10 cellular contexts compared by ENCODE assay signal in the genomic region with DNA sequence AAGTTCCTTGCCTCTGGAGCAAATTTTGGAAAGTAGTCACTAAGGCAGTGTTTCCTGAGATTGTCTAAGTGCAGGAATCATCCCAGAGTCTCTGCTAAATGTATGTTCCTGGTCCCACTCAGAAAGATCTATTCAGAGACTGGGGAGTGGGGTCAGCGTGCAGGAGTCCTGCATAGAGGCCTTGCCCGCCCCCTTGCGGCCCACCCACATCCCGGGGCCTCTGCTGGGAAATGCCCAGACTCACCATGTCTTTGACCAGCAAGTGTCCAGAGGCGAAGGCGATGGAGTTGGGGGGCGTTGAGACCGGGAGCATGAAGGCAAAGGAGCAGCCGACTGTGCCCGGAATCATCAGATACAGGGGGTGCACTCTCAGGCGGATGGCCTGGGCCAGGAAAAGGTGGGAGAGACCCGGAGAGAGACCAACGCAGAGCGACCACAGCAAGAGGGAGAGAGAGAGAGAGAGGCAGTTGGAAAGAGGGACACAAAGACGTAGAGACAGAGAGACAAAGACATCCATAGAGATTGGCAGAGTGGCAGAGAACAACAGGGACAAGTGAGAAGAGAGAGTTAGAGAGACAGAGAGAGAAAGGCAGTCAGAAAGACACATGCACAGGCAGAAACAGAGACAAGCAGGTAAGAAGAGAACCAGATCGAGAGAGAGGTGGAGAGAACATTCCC. TPM values are rescaled to one million over a fixed set of nuclear protein-coding genes. Genes with fewer than 3 reads are reported as not detected.
DNase-seq lines count a peak whose midpoint lies in the region; ATAC-seq, FAIRE-seq and TF ChIP-seq lines count a peak whose summit lies in the region.
"Had no signal": no experiment of that assay in that cellular context is flagged by ENCODE, and none has a peak within 500 bp of the region (broad histone marks: within the 10 kb centered on the region; RNA-seq: fewer than 3 reads in every experiment).

No MANE protein-coding gene starts in this region.

- intact Hi-C loops in K562 (cut with micrococcal nuclease) = loop anchor here (5.0 to 10.0 kb wide), 2 partner anchors 81 to 134 kb away; no protein-coding TSS in a partner anchor

- no peak for FAIRE-seq in K562 (lab: Jason Lieb, UNC)

- TF ChIP-seq EP300 in K562 (IDR thresholded peaks at IDR 0.05; ENCODE audit: low read length) = no peak
- no peak for TF ChIP-seq EP300 in suprapubic skin (IDR thresholded peaks at IDR 0.05)

- no peak overlapping the region for H3K4me3 ChIP-seq in K562
- H3K4me3 ChIP-seq in suprapubic skin = peak overlapping the region; percentile 40

- CTCF ChIA-PET in K562 (lab: Yijun Ruan, JAX; ENCODE audit: low intra/inter-chr PET ratio) = interaction anchor here (1.5 kb wide), 1 partner anchor 116 kb away, joined by 4 read pairs; no protein-coding TSS in a partner anchor

- peak overlapping the region; percentile 94 for H2AFZ ChIP-seq in K562 (ENCODE audit: low read depth, low read length)

- H3K36me3 ChIP-seq in K562 (ENCODE audit: control insufficient read depth, insufficient read depth, low read length) (no peaks in the 10 kb centered on the region), suprapubic skin (no peaks in the 10 kb centered on the region)
- H3K36me3 ChIP-seq: neutrophil, upper lobe of left lung had no signal

- DNase-seq in NCI-H2227 (lab: John Stamatoyannopoulos, UW; ENCODE audit: unreplicated experiment) (peak; percentile 23), NCI-H2227 treated with DMSO at 0.1 percent for 48 hours (lab: John Stamatoyannopoulos, UW) (no peak), K562 (ENCODE audit: extremely low read depth in 1 of 4, low spot score in 3 of 4) (peak; percentile 28 to 49 (median 35)), iPS-NIHi7 (ENCODE audit: extremely low spot score) (peak; percentile 68), suprapubic skin (ENCODE audit: low spot score in 2 of 2) (no peak), foreskin melanocyte (no peak), HT-29 (ENCODE audit: low spot score) (no peak), inferior parietal cortex (ENCODE audit: extremely low spot score) (no peak)

- TF ChIP-seq POLR2A in K562 (conservative IDR thresholded peaks at IDR 0.05) (no peak), suprapubic skin (IDR thresholded peaks at IDR 0.05) (no peak)

- peak; percentile 70 for ATAC-seq in K562

- H3K4me2 ChIP-seq in K562 (ENCODE audit: insufficient read depth, low read length) = peak overlapping the region; percentile 70

- POLR2A ChIA-PET in K562 (lab: Yijun Ruan, JAX) = interaction anchor here (1.1 to 1.5 kb wide), 2 partner anchors 10 to 13 kb away, joined by 3 to 6 read pairs; a partner anchor contains a TSS

- H3K9me3 ChIP-seq in K562 (replicated peaks; ENCODE audit: control insufficient read depth, insufficient read depth, low read depth, low read length) = no peaks in the 10 kb centered on the region
- H3K9me3 ChIP-seq in suprapubic skin = no peaks in the 10 kb centered on the region
- H3K9me3 ChIP-seq: neutrophil, upper lobe of left lung had no signal

- in situ Hi-C loops in K562 (cut with MboI) = no loop called here

- 82% methylated on average over 6 of the region's 16 CpGs for WGBS in K562 (ENCODE audit: insufficient coverage, low coverage, missing lambda C conversion rate)
- 83% methylated on average over 16 of the region's 16 CpGs for WGBS in suprapubic skin

- TF ChIP-seq CTCF in K562 (IDR thresholded peaks at IDR 0.05 in 2 of 3, conservative IDR thresholded peaks at IDR 0.05 in 1 of 3; ENCODE audit: insufficient read depth in 2 of 3, low read depth in 1 of 3, low read length in 3 of 3) (peak in 2 of 3 experiments; percentile 38 to 50; a peak in 4 of 6 replicates), suprapubic skin (IDR thresholded peaks at IDR 0.05) (no peak)

- H3K9me1 ChIP-seq in K562 (ENCODE audit: control insufficient read depth, insufficient read depth, low read length) = no peaks in the 10 kb centered on the region

- H3K4me1 ChIP-seq in K562 (replicated peaks in 1 of 2; ENCODE audit: control insufficient read depth in 2 of 2, insufficient read depth in 2 of 2, low read length in 2 of 2) = peaks cover 19 to 31% of the 10 kb centered on the region in 2 experiments
- H3K4me1 ChIP-seq in suprapubic skin = peaks cover 8% of the 10 kb centered on the region

- no peaks in the 10 kb centered on the region for H3K79me2 ChIP-seq in K562 (ENCODE audit: control insufficient read depth, insufficient read depth, low read length)

- H3K27me3 ChIP-seq in K562 (ENCODE audit: control insufficient read depth in 2 of 2, insufficient read depth in 2 of 2, low read length in 2 of 2) (no peaks in the 10 kb centered on the region), suprapubic skin (no peaks in the 10 kb centered on the region)
- H3K27me3 ChIP-seq: upper lobe of left lung had no signal

- peak overlapping the region; percentile 16 to 87; a peak in 3 of 4 replicates for H3K9ac ChIP-seq in K562 (ENCODE audit: insufficient read depth in 1 of 2, low read depth in 2 of 2, low read length in 2 of 2)

- H3K27ac ChIP-seq in K562 (ENCODE audit: extremely low read depth, low read depth, low read length) (no peak overlapping the region), suprapubic skin (peak overlapping the region; percentile 26)
- H3K27ac ChIP-seq: neutrophil had no signal

- 0 out of 4 replicates have a peak, but pooled peaks of 1 of the 2 experiments have one; percentile 5 for TF ChIP-seq RAD21 in K562 (CRISPR knock-in tag; conservative IDR thresholded peaks at IDR 0.05 in 1 of 2, IDR thresholded peaks at IDR 0.05 in 1 of 2)

- BruUV-seq in K562 (replicated peaks; lab: Mats Ljungman, UMichigan) = no TSS peak

- H4K20me1 ChIP-seq in K562 (replicated peaks; ENCODE audit: control insufficient read depth, insufficient read depth, low read length) = no peaks in the 10 kb centered on the region

TF ChIP-seq in K562, 482 proteins besides CTCF, POLR2A, EP300 and RAD21 (continues in another document):
- TF ChIP-seq, protein P1, sequence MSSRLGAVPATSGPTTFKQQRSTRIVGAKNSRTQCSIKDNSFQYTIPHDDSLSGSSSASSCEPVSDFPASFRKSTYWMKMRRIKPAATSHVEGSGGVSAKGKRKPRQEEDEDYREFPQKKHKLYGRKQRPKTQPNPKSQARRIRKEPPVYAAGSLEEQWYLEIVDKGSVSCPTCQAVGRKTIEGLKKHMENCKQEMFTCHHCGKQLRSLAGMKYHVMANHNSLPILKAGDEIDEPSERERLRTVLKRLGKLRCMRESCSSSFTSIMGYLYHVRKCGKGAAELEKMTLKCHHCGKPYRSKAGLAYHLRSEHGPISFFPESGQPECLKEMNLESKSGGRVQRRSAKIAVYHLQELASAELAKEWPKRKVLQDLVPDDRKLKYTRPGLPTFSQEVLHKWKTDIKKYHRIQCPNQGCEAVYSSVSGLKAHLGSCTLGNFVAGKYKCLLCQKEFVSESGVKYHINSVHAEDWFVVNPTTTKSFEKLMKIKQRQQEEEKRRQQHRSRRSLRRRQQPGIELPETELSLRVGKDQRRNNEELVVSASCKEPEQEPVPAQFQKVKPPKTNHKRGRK (tag; IDR thresholded peaks at IDR 0.05) = no peak

RNA-seq across cellular contexts. Expression of a gene that starts 12.9 kb away (rescaled TPM):
- not detected in 2 replicates for total RNA-seq in K562 (2011; cell fraction: chromatin; rRNA removed; ENCODE audit: low replicate concordance)
- not detected in 2 replicates for total RNA-seq in K562 (2011; cell fraction: nucleolus; rRNA removed)
- total RNA-seq in K562 (2011; cell fraction: nucleoplasm; rRNA removed) = not detected in 2 replicates
- total RNA-seq in K562 (2014; rRNA removed) (not detected in 2 replicates), K562 (2014; rRNA removed; fragmentation: Illumina TruSeq; extraction: Trizol) (not detected in 2 replicates), K562 (2015; rRNA removed; fragmentation: Illumina TruSeq; extraction: Trizol) (not detected in 2 replicates), K562 (2021) (not detected in 2 replicates), suprapubic skin (not detected)
- polyA plus RNA-seq in K562 (2011; rRNA removed) (not detected in 2 replicates), K562 (2014; fragmentation: Illumina TruSeq; extraction: Trizol) (not detected in 2 replicates), K562 (2014; fragmentation: Nextera tagmentation; extraction: Ambion mirVana) (not detected), K562 (2014; rRNA removed) (not detected in 2 replicates)
- polyA plus RNA-seq in K562 (2011; cell fraction: cytosol; rRNA removed) = not detected in 2 replicates
- 0.06 TPM in 1 of 2 replicates, not detected in the other for polyA plus RNA-seq in K562 (2011; cell fraction: nucleus; rRNA removed)
- polyA plus RNA-seq in K562 (2012) = not detected in 2 replicates
- not detected in 2 replicates for polyA minus RNA-seq in K562 (2011; rRNA and poly(A)+ RNA removed)
- not detected in 2 replicates for polyA minus RNA-seq in K562 (2011; cell fraction: cytosol; rRNA and poly(A)+ RNA removed)
- not detected in 2 replicates for polyA minus RNA-seq in K562 (2011; cell fraction: nucleus; rRNA and poly(A)+ RNA removed)
- total RNA-seq in HT-29 (2014; rRNA removed; shearing (Covaris generic)) = not detected in 2 replicates
- total RNA-seq: upper lobe of left lung had no signal

RNA-seq across cellular contexts. Expression of a gene that starts 50.0 kb away (rescaled TPM):
- 0.46 and 1.1 TPM in 2 replicates for total RNA-seq in K562 (2011; cell fraction: chromatin; rRNA removed; ENCODE audit: low replicate concordance)
- 0.50 and 0.53 TPM in 2 replicates for total RNA-seq in K562 (2011; cell fraction: nucleolus; rRNA removed)
- total RNA-seq in K562 (2011; cell fraction: nucleoplasm; rRNA removed) = 0.31 and 0.51 TPM in 2 replicates
- total RNA-seq in K562 (2014; rRNA removed) (0.12 and 0.27 TPM in 2 replicates), K562 (2014; rRNA removed; fragmentation: Illumina TruSeq; extraction: Trizol) (0.22 and 0.29 TPM in 2 replicates), K562 (2015; rRNA removed; fragmentation: Illumina TruSeq; extraction: Trizol) (0.22 and 0.23 TPM in 2 replicates), K562 (2021) (0.24 and 0.34 TPM in 2 replicates), suprapubic skin (1 to 10 TPM in 2 of 4 donors, under 1 TPM in 2; 0.47 to 2.6 (median 1.4) TPM)
- polyA plus RNA-seq in K562 (2011; rRNA removed) (0.05 and 0.06 TPM in 2 replicates), K562 (2014; fragmentation: Illumina TruSeq; extraction: Trizol) (0.21 TPM in 2 replicates), K562 (2014; fragmentation: Nextera tagmentation; extraction: Ambion mirVana) (under 1 TPM in 1 of 2 experiments, not detected in 1; 0.08 TPM), K562 (2014; rRNA removed) (0.19 and 0.21 TPM in 2 replicates)
- 0.01 TPM in 1 of 2 replicates, not detected in the other for polyA plus RNA-seq in K562 (2011; cell fraction: cytosol; rRNA removed)
- 0.13 and 0.23 TPM in 2 replicates for polyA plus RNA-seq in K562 (2011; cell fraction: nucleus; rRNA removed)
- 0.14 and 0.98 TPM in 2 replicates for polyA plus RNA-seq in K562 (2012)
- 0.04 and 0.09 TPM in 2 replicates for polyA minus RNA-seq in K562 (2011; rRNA and poly(A)+ RNA removed)
- polyA minus RNA-seq in K562 (2011; cell fraction: cytosol; rRNA and poly(A)+ RNA removed) = not detected in 2 replicates
- 0.11 TPM in 1 of 2 replicates, not detected in the other for polyA minus RNA-seq in K562 (2011; cell fraction: nucleus; rRNA and poly(A)+ RNA removed)
- 1.5 and 1.7 TPM in 2 replicates for total RNA-seq in HT-29 (2014; rRNA removed; shearing (Covaris generic))

Comparison
In these comparisons a context has a peak if more than half of its experiments do, and no peak if none do; other contexts are left out.
1. DNase-seq: peak in NCI-H2227 (single experiment), K562 (4 of 4) and iPS-NIHi7 (single experiment); none in NCI-H2227 treated with DMSO at 0.1 percent for 48 hours (single experiment), suprapubic skin (0 of 2), foreskin melanocyte (single experiment), HT-29 (single experiment) and inferior parietal cortex (single experiment).
2. CTCF ChIP-seq: peak in K562 (2 of 3); none in suprapubic skin (0 of 2).